Comparison of ENCODE assay signal across 1 cellular context in genomic region chr2:110211938-110212858, GRCh38.
TF ChIP-seq lines count a peak whose summit lies in the region.

MTLN (minus strand) TSS chr2:110212547; CDS start chr2:110212525, 22 bp downstream.

TF ChIP-seq in A549, 52 proteins besides CTCF, POLR2A, EP300 and RAD21 (continued from another document):
- TF ChIP-seq RCOR1 (IDR thresholded peaks at IDR 0.05; ENCODE audit: low read depth, low read length) (no peak), SMC3 (IDR thresholded peaks at IDR 0.05) (0 out of 3 replicates have a peak, but pooled peaks have one; percentile 11), TP53 (CRISPR knock-in tag; IDR thresholded peaks at IDR 0.05) (no peak), FOSB (CRISPR knock-in tag; IDR thresholded peaks at IDR 0.05) (no peak), ZSCAN20 (CRISPR knock-in tag; IDR thresholded peaks at IDR 0.05) (no peak), MAFK (IDR thresholded peaks at IDR 0.05; ENCODE audit: partially characterized antibody) (no peak), HEYL (CRISPR knock-in tag; IDR thresholded peaks at IDR 0.05) (no peak), ZNF302 (CRISPR knock-in tag; IDR thresholded peaks at IDR 0.05) (no peak), MAX (IDR thresholded peaks at IDR 0.05) (peak; percentile 98), MAZ (IDR thresholded peaks at IDR 0.05; ENCODE audit: borderline replicate concordance, low read depth, low read length) (no peak), BHLHE40 (IDR thresholded peaks at IDR 0.05; ENCODE audit: low read depth, low read length) (no peak), PHF8 (IDR thresholded peaks at IDR 0.05; ENCODE audit: borderline replicate concordance, low read depth) (peak; percentile 72), JUN (IDR thresholded peaks at IDR 0.05) (peak; percentile 79 to 92), ZC3H11A (IDR thresholded peaks at IDR 0.05) (no peak), HOXB5 (CRISPR knock-in tag; IDR thresholded peaks at IDR 0.05) (0 out of 2 replicates have a peak, but pooled peaks have one; percentile 44), JUNB (IDR thresholded peaks at IDR 0.05) (no peak), CBX2 (IDR thresholded peaks at IDR 0.05; ENCODE audit: borderline replicate concordance, low read depth) (no peak), NPAS2 (CRISPR knock-in tag; IDR thresholded peaks at IDR 0.05; ENCODE audit: borderline replicate concordance) (no peak), FOSL2 (IDR thresholded peaks at IDR 0.05) (no peak), FOSL2 (CRISPR knock-in tag; IDR thresholded peaks at IDR 0.05) (no peak), EHMT2 (IDR thresholded peaks at IDR 0.05; ENCODE audit: low read depth) (no peak; the same call in 1 of the 2 replicates), EHF (CRISPR knock-in tag; IDR thresholded peaks at IDR 0.05) (no peak), USF2 (IDR thresholded peaks at IDR 0.05) (no peak), PBX3 (IDR thresholded peaks at IDR 0.05) (no peak), KDM5A (IDR thresholded peaks at IDR 0.05) (peak; percentile 81), CBX8 (IDR thresholded peaks at IDR 0.05) (no peak), REST (IDR thresholded peaks at IDR 0.05) (peak; percentile 20; the same call in 1 of the 2 replicates), MYC (IDR thresholded peaks at IDR 0.05; ENCODE audit: borderline replicate concordance, low read length) (peak; percentile 91), CEBPB (IDR thresholded peaks at IDR 0.05) (0 out of 4 replicates have a peak, but pooled peaks of 1 of the 2 experiments have one; percentile 27), HOXB13 (CRISPR knock-in tag; IDR thresholded peaks at IDR 0.05; ENCODE audit: low read depth) (no peak)
- TF ChIP-seq, protein P1, sequence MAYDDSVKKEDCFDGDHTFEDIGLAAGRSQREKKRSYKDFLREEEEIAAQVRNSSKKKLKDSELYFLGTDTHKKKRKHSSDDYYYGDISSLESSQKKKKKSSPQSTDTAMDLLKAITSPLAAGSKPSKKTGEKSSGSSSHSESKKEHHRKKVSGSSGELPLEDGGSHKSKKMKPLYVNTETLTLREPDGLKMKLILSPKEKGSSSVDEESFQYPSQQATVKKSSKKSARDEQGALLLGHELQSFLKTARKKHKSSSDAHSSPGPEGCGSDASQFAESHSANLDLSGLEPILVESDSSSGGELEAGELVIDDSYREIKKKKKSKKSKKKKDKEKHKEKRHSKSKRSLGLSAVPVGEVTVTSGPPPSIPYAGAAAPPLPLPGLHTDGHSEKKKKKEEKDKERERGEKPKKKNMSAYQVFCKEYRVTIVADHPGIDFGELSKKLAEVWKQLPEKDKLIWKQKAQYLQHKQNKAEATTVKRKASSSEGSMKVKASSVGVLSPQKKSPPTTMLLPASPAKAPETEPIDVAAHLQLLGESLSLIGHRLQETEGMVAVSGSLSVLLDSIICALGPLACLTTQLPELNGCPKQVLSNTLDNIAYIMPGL (CRISPR knock-in tag; IDR thresholded peaks at IDR 0.05; ENCODE audit: borderline replicate concordance): no peak
- TF ChIP-seq, protein P2, sequence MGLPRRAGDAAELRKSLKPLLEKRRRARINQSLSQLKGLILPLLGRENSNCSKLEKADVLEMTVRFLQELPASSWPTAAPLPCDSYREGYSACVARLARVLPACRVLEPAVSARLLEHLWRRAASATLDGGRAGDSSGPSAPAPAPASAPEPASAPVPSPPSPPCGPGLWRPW (IDR thresholded peaks at IDR 0.05): no peak
- TF ChIP-seq, protein P3, sequence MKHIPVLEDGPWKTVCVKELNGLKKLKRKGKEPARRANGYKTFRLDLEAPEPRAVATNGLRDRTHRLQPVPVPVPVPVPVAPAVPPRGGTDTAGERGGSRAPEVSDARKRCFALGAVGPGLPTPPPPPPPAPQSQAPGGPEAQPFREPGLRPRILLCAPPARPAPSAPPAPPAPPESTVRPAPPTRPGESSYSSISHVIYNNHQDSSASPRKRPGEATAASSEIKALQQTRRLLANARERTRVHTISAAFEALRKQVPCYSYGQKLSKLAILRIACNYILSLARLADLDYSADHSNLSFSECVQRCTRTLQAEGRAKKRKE (CRISPR knock-in tag; IDR thresholded peaks at IDR 0.05; ENCODE audit: low read depth): peak; percentile 63; the same call in 1 of the 2 replicates
